ENCODE assay signal across 15 cellular contexts in genomic region chr3:56547486-56547885, GRCh38. TPM values are rescaled to one million over a fixed set of nuclear protein-coding genes. Genes with fewer than 3 reads are reported as not detected.
A peak's percentile ranks its signal among the peaks of the same experiment; 100 is the strongest.
DNase-seq lines count a peak whose midpoint lies in the region; ATAC-seq and TF ChIP-seq lines count a peak whose summit lies in the region.
"Had no signal": no experiment of that assay in that cellular context is flagged by ENCODE, and none has a peak within 500 bp of the region (broad histone marks: within the 10 kb centered on the region; RNA-seq: fewer than 3 reads in every experiment).

No MANE protein-coding gene starts in this region.

- CTCF ChIA-PET in PC-9 (lab: Charles Lee), result no interaction called here

- no peaks in the 10 kb centered on the region for H3K79me2 ChIP-seq in Karpas-422 (ENCODE audit: low read length)
- no peaks in the 10 kb centered on the region for H3K79me2 ChIP-seq in PC-9 (ENCODE audit: low read depth)

- H3K27ac Mint-ChIP-seq in T-helper 17 cell, result no peak overlapping the region
- H3K27ac Mint-ChIP-seq: activated naive CD8-positive, alpha-beta T cell treated with anti-CD3 and anti-CD28 coated beads, Interleukin-2, amount 10 ng/mL, durations not matched to agents 7 days and 5 days had no signal

- no peak overlapping the region for H3K27ac ChIP-seq in Karpas-422 (ENCODE audit: low read length)
- H3K27ac ChIP-seq in PC-9, result no peak overlapping the region
- H3K27ac ChIP-seq: uterus had no signal

- H3K36me3 Mint-ChIP-seq in T-helper 17 cell (ENCODE audit: low read depth), result peaks cover 6% of the 10 kb centered on the region

- H3K9ac ChIP-seq in Karpas-422 (ENCODE audit: low read length), result no peak overlapping the region

- POLR2A ChIA-PET in PC-9 (lab: Charles Lee; ENCODE audit: unreplicated experiment), result interaction anchor here (0.6 kb wide), 1 partner anchor 50 kb away, joined by 3 read pairs; no protein-coding TSS in a partner anchor

- intact Hi-C loops in PC-9 (cut with micrococcal nuclease; ENCODE audit: unreplicated experiment) (no loop called here), sciatic nerve (cut with DNase I) (no loop called here)

- no peaks in the 10 kb centered on the region for H3K36me3 ChIP-seq in Karpas-422 (ENCODE audit: insufficient read depth, low read length)
- no peaks in the 10 kb centered on the region for H3K36me3 ChIP-seq in PC-9 (ENCODE audit: low read depth)
- H3K36me3 ChIP-seq: uterus had no signal

- H3K9me2 ChIP-seq in Karpas-422 (replicated peaks; ENCODE audit: insufficient read depth, low read length) (no peaks in the 10 kb centered on the region), PC-9 (ENCODE audit: insufficient read depth) (no peaks in the 10 kb centered on the region)

- peaks cover 31% of the 10 kb centered on the region for H3K27me3 Mint-ChIP-seq in T-helper 17 cell

- H3K9me3 ChIP-seq in Karpas-422 (ENCODE audit: low read length), result no peaks in the 10 kb centered on the region
- H3K9me3 ChIP-seq in PC-9 (ENCODE audit: insufficient read depth, low read depth), result no peaks in the 10 kb centered on the region
- H3K9me3 ChIP-seq in T-helper 17 cell (ENCODE audit: control insufficient read depth, low read length, poor library complexity, severe bottlenecking), result no peaks in the 10 kb centered on the region
- H3K9me3 ChIP-seq: uterus had no signal

- no peak overlapping the region for H3K4me2 ChIP-seq in Karpas-422 (ENCODE audit: low read depth, low read length, poor library complexity, severe bottlenecking)
- no peak overlapping the region for H3K4me2 ChIP-seq in PC-9

- DNase-seq in Ammon's horn (ENCODE audit: low spot score) (peak; percentile 34), Karpas-422 (peak; percentile 52), PC-9 (no peak), epithelial cell of esophagus (ENCODE audit: low read depth) (peak; percentile 20), sciatic nerve (ENCODE audit: low spot score) (no peak), T-helper 17 cell (no peak)
- no peak for DNase-seq in activated CD4-positive, CD25-positive, alpha-beta regulatory T cell treated with anti-CD3 and anti-CD28 coated beads, Interleukin-2, amount 50 U/mL, for 72 hours
- no peak for DNase-seq in stimulated activated CD4-positive, alpha-beta T cell treated with anti-CD3 and anti-CD28 coated beads, Interleukin-2, amount 100 ng/mL, for 24 hours
- DNase-seq: activated naive CD8-positive, alpha-beta T cell treated with anti-CD3 and anti-CD28 coated beads, Interleukin-2, amount 10 ng/mL, durations not matched to agents 7 days and 5 days; C1 segment of cervical spinal cord; glutamatergic neuron; stimulated activated CD8-positive, alpha-beta memory T cell treated with anti-CD3 and anti-CD28 coated beads, Interleukin-4, amount 100 ng/mL, for 48 hours; T-helper 2 cell; uterus had no signal

- ATAC-seq in sciatic nerve, result no peak
- ATAC-seq in T-helper 17 cell, result no peak
- ATAC-seq: K562 had no signal

- H3K4me1 ChIP-seq in Karpas-422 (ENCODE audit: low read length) (no peaks in the 10 kb centered on the region), PC-9 (replicated peaks; ENCODE audit: insufficient read depth) (no peaks in the 10 kb centered on the region)
- H3K4me1 ChIP-seq: uterus had no signal

- peaks cover 3% of the 10 kb centered on the region for H3K4me1 Mint-ChIP-seq in T-helper 17 cell
- H3K4me1 Mint-ChIP-seq: activated naive CD8-positive, alpha-beta T cell treated with anti-CD3 and anti-CD28 coated beads, Interleukin-2, amount 10 ng/mL, durations not matched to agents 7 days and 5 days had no signal

- no peak overlapping the region for H3K4me3 Mint-ChIP-seq in T-helper 17 cell
- H3K4me3 Mint-ChIP-seq: activated naive CD8-positive, alpha-beta T cell treated with anti-CD3 and anti-CD28 coated beads, Interleukin-2, amount 10 ng/mL, durations not matched to agents 7 days and 5 days had no signal

- H3F3A ChIP-seq in PC-9 (ENCODE audit: insufficient read depth, low read depth), result no peaks in the 10 kb centered on the region

- H4K20me1 ChIP-seq in Karpas-422 (ENCODE audit: insufficient read depth, low read depth, low read length) (no peaks in the 10 kb centered on the region), PC-9 (ENCODE audit: insufficient read depth) (no peaks in the 10 kb centered on the region)

- H2AFZ ChIP-seq in Karpas-422 (ENCODE audit: low read length) (no peak overlapping the region), PC-9 (no peak overlapping the region)

- TF ChIP-seq CTCF in PC-9 (conservative IDR thresholded peaks at IDR 0.05), result peak; percentile 34; the same call in 1 of the 2 replicates
- TF ChIP-seq CTCF in epithelial cell of esophagus (IDR thresholded peaks at IDR 0.05; ENCODE audit: insufficient read depth, low read depth, low read length, missing control alignments), result no peak

- no peak overlapping the region for H3K4me3 ChIP-seq in Karpas-422 (ENCODE audit: low read length)
- no peak overlapping the region for H3K4me3 ChIP-seq in PC-9
- H3K4me3 ChIP-seq in epithelial cell of esophagus (ENCODE audit: low read length), result no peak overlapping the region
- H3K4me3 ChIP-seq: K562, uterus had no signal

- no peaks in the 10 kb centered on the region for H3K27me3 ChIP-seq in Karpas-422 (ENCODE audit: low read length)
- peaks cover 50% of the 10 kb centered on the region for H3K27me3 ChIP-seq in PC-9 (ENCODE audit: insufficient read depth, low read depth)
- H3K27me3 ChIP-seq: uterus had no signal

- no TSS peak for BruUV-seq in PC-9 (replicated peaks; lab: Mats Ljungman, UMichigan)

RNA-seq across cellular contexts. Expression of gene CCDC66, which starts 9.5 kb away (rescaled TPM):
- total RNA-seq in Karpas-422 (2014; rRNA removed; shearing (Covaris generic); ENCODE audit: low replicate concordance), result 48.8 and 103 TPM in 2 replicates
- total RNA-seq in PC-9 (2021) (17.3 and 22.3 TPM in 2 replicates), sciatic nerve (52.1 TPM), T-helper 17 cell (10 to 100 TPM; 58.4 to 71.7 TPM)

Comparison
In these comparisons a context has a peak if more than half of its experiments do, and no peak if none do; other contexts are left out.
1. DNase-seq: peak in Ammon's horn (single experiment), Karpas-422 (single experiment) and epithelial cell of esophagus (single experiment); none in PC-9 (0 of 2), sciatic nerve (single experiment), T-helper 17 cell (0 of 3), activated CD4-positive, CD25-positive, alpha-beta regulatory T cell treated with anti-CD3 and anti-CD28 coated beads, Interleukin-2, amount 50 U/mL, for 72 hours (single experiment) and stimulated activated CD4-positive, alpha-beta T cell treated with anti-CD3 and anti-CD28 coated beads, Interleukin-2, amount 100 ng/mL, for 24 hours (0 of 2).